In genomic region chr3:124837730-124838186, GRCh38 we compare ENCODE assay signal across 9 cellular contexts. TPM values are rescaled to one million over a fixed set of nuclear protein-coding genes. Genes with fewer than 3 reads are reported as not detected.
A peak's percentile ranks its signal among the peaks of the same experiment; 100 is the strongest.
DNase-seq lines count a peak whose midpoint lies in the region; ATAC-seq, FAIRE-seq and TF ChIP-seq lines count a peak whose summit lies in the region.
"Had no signal": no experiment of that assay in that cellular context is flagged by ENCODE, and none has a peak within 500 bp of the region (broad histone marks: within the 10 kb centered on the region; RNA-seq: fewer than 3 reads in every experiment).

No MANE protein-coding gene starts in this region.

- no peak overlapping the region for H3K4me3 ChIP-seq in small intestine (ENCODE audit: low read depth in 1 of 2, low read length in 2 of 2)

- no peak for TF ChIP-seq CTCF in HFFc6 (IDR thresholded peaks at IDR 0.05)
- TF ChIP-seq CTCF in MCF 10A (IDR thresholded peaks at IDR 0.05; ENCODE audit: unreplicated experiment): no peak

- no TSS peak for BruUV-seq in MCF 10A (replicated peaks; lab: Mats Ljungman, UMichigan)

- peak; percentile 24 for DNase-seq in HFFc6
- peak; percentile 68 for DNase-seq in MCF 10A (ENCODE audit: unreplicated experiment)
- DNase-seq in iris pigment epithelial cell (ENCODE audit: low read depth): peak; percentile 82
- peak; percentile 75 for DNase-seq in small intestine
- no peak for DNase-seq in NCI-H2081 (lab: John Stamatoyannopoulos, UW)
- no peak for DNase-seq in RPMI8226
- no peak for DNase-seq in KBM-7
- DNase-seq: NCI-H1092 had no signal

- 15 to 30% (median 23%) methylated on average over 6 of the region's 6 CpGs for WGBS in small intestine, 3 donors

- H3K27me3 Mint-ChIP-seq in HFFc6 (ENCODE audit: insufficient read depth) (peaks cover 1% of the 10 kb centered on the region; the same call in 1 of the 2 replicates), MCF 10A (ENCODE audit: insufficient read depth, unreplicated experiment) (no peaks in the 10 kb centered on the region)

- H3K27ac Mint-ChIP-seq in HFFc6 (peak overlapping the region; percentile 85), MCF 10A (ENCODE audit: low read depth, unreplicated experiment) (peak overlapping the region; percentile 88)

- peaks cover 3 to 5% of the 10 kb centered on the region in 2 donors for H3K36me3 ChIP-seq in small intestine (ENCODE audit: control insufficient read depth in 2 of 2, insufficient read depth in 2 of 2, low read length in 2 of 2)

- H3K4me1 ChIP-seq in small intestine (ENCODE audit: control insufficient read depth in 2 of 2, insufficient read depth in 1 of 2, low read depth in 1 of 2, low read length in 1 of 2): peaks cover 9 to 11% of the 10 kb centered on the region in 2 donors

- peaks cover 34% of the 10 kb centered on the region for H3K36me3 Mint-ChIP-seq in HFFc6 (ENCODE audit: low read depth)
- H3K36me3 Mint-ChIP-seq in MCF 10A (ENCODE audit: insufficient read depth, unreplicated experiment): peaks cover 21% of the 10 kb centered on the region

- intact Hi-C loops in MCF 10A (cut with micrococcal nuclease): loop anchor here (5.0 kb wide), 1 partner anchor 40 kb away; no protein-coding TSS in a partner anchor

- H3K9me3 Mint-ChIP-seq in HFFc6 (no peaks in the 10 kb centered on the region), MCF 10A (ENCODE audit: unreplicated experiment) (no peaks in the 10 kb centered on the region)

- FAIRE-seq in small intestine (lab: Jason Lieb, UNC): no peak

- CTCF ChIA-PET in MCF 10A (lab: Yijun Ruan, JAX): interaction anchor here (1.7 kb wide), 1 partner anchor 51 kb away, joined by 5 read pairs; no protein-coding TSS in a partner anchor

- H3K27me3 ChIP-seq in small intestine (ENCODE audit: control insufficient read depth in 2 of 2, insufficient read depth in 2 of 2, low read length in 2 of 2): no peaks in the 10 kb centered on the region

- H3K9me3 ChIP-seq in small intestine (ENCODE audit: control insufficient read depth, low read depth): no peaks in the 10 kb centered on the region

- no peak for ATAC-seq in GM19324 (IDR thresholded peaks at IDR 0.05; ENCODE audit: low FRiP score, unreplicated experiment)

- POLR2A ChIA-PET in MCF 10A (lab: Yijun Ruan, JAX): interaction anchor here (0.6 to 3.5 kb wide), 10 partner anchors 8 to 49 kb away, joined by 3 to 24 read pairs (median 4); partner anchors contain the start of gene ITGB5

- H3K4me1 Mint-ChIP-seq in HFFc6 (ENCODE audit: low read depth): peaks cover 88% of the 10 kb centered on the region
- peaks cover 47% of the 10 kb centered on the region for H3K4me1 Mint-ChIP-seq in MCF 10A (ENCODE audit: insufficient read depth, unreplicated experiment)

- peak overlapping the region in 1 of 2 donors; percentile 65 for H3K27ac ChIP-seq in small intestine (ENCODE audit: low read depth in 1 of 2, low read length in 1 of 2)

- H3K4me3 Mint-ChIP-seq in HFFc6: peak overlapping the region; percentile 67
- no peak overlapping the region for H3K4me3 Mint-ChIP-seq in MCF 10A (ENCODE audit: unreplicated experiment)

- in situ Hi-C loops in KBM-7 (cut with MboI; ENCODE audit: low pct_unique_long_range_greater_than_20kb, low sequenced_read_pairs): no loop called here

RNA-seq across cellular contexts. Expression of gene ITGB5, which starts 49.4 kb away (rescaled TPM):
- total RNA-seq in HFFc6 (2021; fragmentation: NEBNext Ultra II Directional; extraction: Animal tissue kit (Norgen Biotek cat#: 25700)): 100 to 1,000 TPM; 203 to 332 (median 220) TPM
- total RNA-seq in MCF 10A (2022): 100 and 101 TPM in 2 replicates
- polyA plus RNA-seq in small intestine: 10 to 100 TPM in 2 of 3 donors, 1 to 10 TPM in 1; 9.4 to 28.7 (median 15.1) TPM

Comparison
In these comparisons a context has a peak if more than half of its experiments do, and no peak if none do; other contexts are left out.
1. DNase-seq: peak in HFFc6 (single experiment), MCF 10A (single experiment), iris pigment epithelial cell (single experiment) and small intestine (single experiment); none in NCI-H2081 (0 of 2), RPMI8226 (single experiment) and KBM-7 (single experiment).